ENCODE assay signal across 16 cellular contexts in genomic region chr9:81819859-81820546, GRCh38.
DNase-seq lines count a peak whose midpoint lies in the region; ATAC-seq and TF ChIP-seq lines count a peak whose summit lies in the region.
"Had no signal": no experiment of that assay in that cellular context is flagged by ENCODE, and none has a peak within 500 bp of the region (broad histone marks: within the 10 kb centered on the region; RNA-seq: fewer than 3 reads in every experiment).

No MANE protein-coding gene starts in this region.

- H3K4me2 ChIP-seq in GM23338 = peak overlapping the region; percentile 64

- peaks cover 5% of the 10 kb centered on the region for H3K27me3 Mint-ChIP-seq in GM23338 (ENCODE audit: insufficient read depth, low read depth, poor library complexity)
- H3K27me3 Mint-ChIP-seq: activated CD4-positive, alpha-beta T cell treated with anti-CD3 and anti-CD28 coated beads, Interleukin-2, amount 10 ng/mL, durations not matched to agents 24 days and 14 days; CD4-positive, CD25-positive, alpha-beta regulatory T cell; stimulated activated naive CD8-positive, alpha-beta T cell treated with anti-CD3 and anti-CD28 coated beads, Interleukin-15, Interleukin-2, amounts not matched to agents 100 ng/mL and 50 ng/mL, for 24 hours had no signal

- no peaks in the 10 kb centered on the region for H3F3A ChIP-seq in GM23338 (replicated peaks; ENCODE audit: low read depth)

- H3K9me2 ChIP-seq in GM23338 (ENCODE audit: insufficient read depth) = 0 out of 2 replicates have a peak, but pooled peaks cover 5% of the 10 kb centered on the region

- in situ Hi-C loops in GM13977 (cut with MboI; ENCODE audit: low pct_unique_long_range_greater_than_20kb, low sequenced_read_pairs, unreplicated experiment) = no loop called here

- H3K4me3 ChIP-seq in GM23338 = peak overlapping the region; percentile 33; the same call in 1 of the 2 replicates
- H3K4me3 ChIP-seq in liver (ENCODE audit: low read depth in 1 of 3, low read length in 3 of 3) = no peak overlapping the region
- no peak overlapping the region for H3K4me3 ChIP-seq in stomach

- TF ChIP-seq EP300 in stomach (IDR thresholded peaks at IDR 0.05) = no peak

- H3K4me3 Mint-ChIP-seq in GM23338 = peak overlapping the region; percentile 22; the same call in 2 of the 3 replicates
- H3K4me3 Mint-ChIP-seq: activated CD4-positive, alpha-beta T cell treated with anti-CD3 and anti-CD28 coated beads, Interleukin-2, amount 10 ng/mL, durations not matched to agents 24 days and 14 days; activated T-cell treated with anti-CD3 and anti-CD28 coated beads, Interleukin-2, amount 50 U/mL, for 72 hours; CD4-positive, CD25-positive, alpha-beta regulatory T cell; stimulated activated naive CD8-positive, alpha-beta T cell treated with anti-CD3 and anti-CD28 coated beads, Interleukin-15, Interleukin-2, amounts not matched to agents 100 ng/mL and 50 ng/mL, for 24 hours had no signal

- H3K27me3 ChIP-seq in GM23338 (ENCODE audit: insufficient read depth) (no peaks in the 10 kb centered on the region), liver (ENCODE audit: control insufficient read depth in 4 of 4, insufficient read depth in 4 of 4, low read length in 3 of 4) (no peaks in the 10 kb centered on the region), stomach (no peaks in the 10 kb centered on the region)

- intact Hi-C loops in stomach (cut with DNase I; ENCODE audit: low total_unique reads) = no loop called here

- H3K9ac ChIP-seq in liver (ENCODE audit: low read depth in 1 of 2, low read length in 2 of 2) = peak overlapping the region in 1 of 2 donors; percentile 36

- no peak for TF ChIP-seq POLR2A in stomach (IDR thresholded peaks at IDR 0.05)

- H3K36me3 ChIP-seq in GM23338 (ENCODE audit: insufficient read depth) (no peaks in the 10 kb centered on the region), liver (ENCODE audit: control insufficient read depth in 4 of 4, insufficient read depth in 3 of 4, low read depth in 1 of 4, low read length in 3 of 4) (no peaks in the 10 kb centered on the region), stomach (no peaks in the 10 kb centered on the region)

- peak overlapping the region; percentile 54; the same call in 1 of the 2 replicates for H3K27ac Mint-ChIP-seq in GM23338
- H3K27ac Mint-ChIP-seq: activated CD4-positive, alpha-beta T cell treated with anti-CD3 and anti-CD28 coated beads, Interleukin-2, amount 10 ng/mL, durations not matched to agents 24 days and 14 days; activated T-cell treated with anti-CD3 and anti-CD28 coated beads, Interleukin-2, amount 50 U/mL, for 72 hours; CD4-positive, CD25-positive, alpha-beta regulatory T cell; stimulated activated naive CD8-positive, alpha-beta T cell treated with anti-CD3 and anti-CD28 coated beads, Interleukin-15, Interleukin-2, amounts not matched to agents 100 ng/mL and 50 ng/mL, for 24 hours had no signal

- 26% methylated on average over 8 of the region's 8 CpGs for WGBS in liver
- 34 to 51% (median 40%) methylated on average over 8 of the region's 8 CpGs for WGBS in stomach, 5 donors

- H3K79me2 ChIP-seq in GM23338 (replicated peaks; ENCODE audit: insufficient read depth) = no peaks in the 10 kb centered on the region

- H3K4me1 Mint-ChIP-seq in GM23338 = peaks cover 47% of the 10 kb centered on the region

- TF ChIP-seq RAD21 in liver (IDR thresholded peaks at IDR 0.05) = peak; percentile 29 to 34

- H2AFZ ChIP-seq in GM23338 = peak overlapping the region; percentile 84

- H3K27ac ChIP-seq in GM23338 (ENCODE audit: low read depth) = peak overlapping the region; percentile 47; the same call in 1 of the 2 replicates
- peak overlapping the region; percentile 61 to 67 for H3K27ac ChIP-seq in liver (ENCODE audit: low read depth in 1 of 2, low read length in 2 of 2)
- peak overlapping the region in 3 of 5 donors; percentile 48 to 70 (median 59) for H3K27ac ChIP-seq in stomach

- no peaks in the 10 kb centered on the region for H3K36me3 Mint-ChIP-seq in GM23338 (ENCODE audit: low read depth)
- H3K36me3 Mint-ChIP-seq: CD4-positive, CD25-positive, alpha-beta regulatory T cell had no signal

- H3K9me3 Mint-ChIP-seq in GM23338 = no peaks in the 10 kb centered on the region
- H3K9me3 Mint-ChIP-seq: activated CD4-positive, alpha-beta T cell treated with anti-CD3 and anti-CD28 coated beads, Interleukin-2, amount 10 ng/mL, durations not matched to agents 24 days and 14 days; stimulated activated naive CD8-positive, alpha-beta T cell treated with anti-CD3 and anti-CD28 coated beads, Interleukin-15, Interleukin-2, amounts not matched to agents 100 ng/mL and 50 ng/mL, for 24 hours had no signal

- H4K20me1 ChIP-seq in GM23338 (replicated peaks; ENCODE audit: insufficient read depth) = no peaks in the 10 kb centered on the region

- H3K9me3 ChIP-seq in liver (ENCODE audit: control insufficient read depth in 4 of 4, low read length in 3 of 4) (no peaks in the 10 kb centered on the region), stomach (no peaks in the 10 kb centered on the region)

- peaks cover 48% of the 10 kb centered on the region for H3K4me1 ChIP-seq in GM23338 (ENCODE audit: insufficient read depth)
- H3K4me1 ChIP-seq in liver (ENCODE audit: control insufficient read depth in 4 of 4, insufficient read depth in 4 of 4, low read length in 3 of 4) = peaks cover 3 to 30% (median 23%) of the 10 kb centered on the region in 4 donors
- H3K4me1 ChIP-seq in stomach = peaks cover 9 to 27% (median 24%) of the 10 kb centered on the region in 4 donors

- DNase-seq in GM23338 (ENCODE audit: low spot score) = peak; percentile 43
- peak; percentile 62 for DNase-seq in dedifferentiated amniotic fluid mesenchymal stem cell (ENCODE audit: extremely low spot score)
- DNase-seq in stomach = no peak
- no peak for DNase-seq in NCI-H1417 treated with DMSO at 0.1 percent for 48 hours (lab: John Stamatoyannopoulos, UW)
- no peak for DNase-seq in GM13977 (ENCODE audit: low spot score)
- DNase-seq in SW 1271 (lab: John Stamatoyannopoulos, UW) = no peak
- DNase-seq in SHP77 (lab: John Stamatoyannopoulos, UW) = no peak
- DNase-seq: activated CD4-positive, alpha-beta T cell treated with anti-CD3 and anti-CD28 coated beads, Interleukin-2, amount 10 ng/mL, durations not matched to agents 24 days and 14 days; activated T-cell treated with anti-CD3 and anti-CD28 coated beads, Interleukin-2, amount 50 U/mL, for 72 hours; CD4-positive, CD25-positive, alpha-beta regulatory T cell; hippocampal formation; KG1; NCI-H2029 treated with DMSO at 0.1 percent for 48 hours; stimulated activated CD4-positive, alpha-beta T cell treated with anti-CD3 and anti-CD28 coated beads, Interleukin-4, amount 100 ng/mL, for 4 hours had no signal

- ATAC-seq in GM23338 = peak; percentile 84
- ATAC-seq: activated T-cell treated with anti-CD3 and anti-CD28 coated beads, Interleukin-2, amount 50 U/mL, for 72 hours had no signal

- TF ChIP-seq CTCF in GM23338 (conservative IDR thresholded peaks at IDR 0.05; ENCODE audit: low read depth in 2 of 2) (no peak), liver (IDR thresholded peaks at IDR 0.05; ENCODE audit: low read depth, low read length, missing input control) (no peak), stomach (IDR thresholded peaks at IDR 0.05) (no peak), GM13977 (IDR thresholded peaks at IDR 0.05; ENCODE audit: extremely low read depth, insufficient read depth, missing control alignments) (no peak)

TF ChIP-seq in liver, 16 proteins besides CTCF, POLR2A, EP300 and RAD21 (continues in another document):
- TF ChIP-seq NR2F2 (IDR thresholded peaks at IDR 0.05) (peak; percentile 96), GABPA (IDR thresholded peaks at IDR 0.05 in 1 of 2, conservative IDR thresholded peaks at IDR 0.05 in 1 of 2) (no peak), RXRA (IDR thresholded peaks at IDR 0.05) (peak; percentile 56 to 92), ZBTB33 (IDR thresholded peaks at IDR 0.05) (peak; percentile 55), YY1 (IDR thresholded peaks at IDR 0.05) (peak; percentile 63), JUND (IDR thresholded peaks at IDR 0.05) (peak; percentile 54 to 88), FOXA2 (IDR thresholded peaks at IDR 0.05) (peak; percentile 72)
- TF ChIP-seq, protein P1, sequence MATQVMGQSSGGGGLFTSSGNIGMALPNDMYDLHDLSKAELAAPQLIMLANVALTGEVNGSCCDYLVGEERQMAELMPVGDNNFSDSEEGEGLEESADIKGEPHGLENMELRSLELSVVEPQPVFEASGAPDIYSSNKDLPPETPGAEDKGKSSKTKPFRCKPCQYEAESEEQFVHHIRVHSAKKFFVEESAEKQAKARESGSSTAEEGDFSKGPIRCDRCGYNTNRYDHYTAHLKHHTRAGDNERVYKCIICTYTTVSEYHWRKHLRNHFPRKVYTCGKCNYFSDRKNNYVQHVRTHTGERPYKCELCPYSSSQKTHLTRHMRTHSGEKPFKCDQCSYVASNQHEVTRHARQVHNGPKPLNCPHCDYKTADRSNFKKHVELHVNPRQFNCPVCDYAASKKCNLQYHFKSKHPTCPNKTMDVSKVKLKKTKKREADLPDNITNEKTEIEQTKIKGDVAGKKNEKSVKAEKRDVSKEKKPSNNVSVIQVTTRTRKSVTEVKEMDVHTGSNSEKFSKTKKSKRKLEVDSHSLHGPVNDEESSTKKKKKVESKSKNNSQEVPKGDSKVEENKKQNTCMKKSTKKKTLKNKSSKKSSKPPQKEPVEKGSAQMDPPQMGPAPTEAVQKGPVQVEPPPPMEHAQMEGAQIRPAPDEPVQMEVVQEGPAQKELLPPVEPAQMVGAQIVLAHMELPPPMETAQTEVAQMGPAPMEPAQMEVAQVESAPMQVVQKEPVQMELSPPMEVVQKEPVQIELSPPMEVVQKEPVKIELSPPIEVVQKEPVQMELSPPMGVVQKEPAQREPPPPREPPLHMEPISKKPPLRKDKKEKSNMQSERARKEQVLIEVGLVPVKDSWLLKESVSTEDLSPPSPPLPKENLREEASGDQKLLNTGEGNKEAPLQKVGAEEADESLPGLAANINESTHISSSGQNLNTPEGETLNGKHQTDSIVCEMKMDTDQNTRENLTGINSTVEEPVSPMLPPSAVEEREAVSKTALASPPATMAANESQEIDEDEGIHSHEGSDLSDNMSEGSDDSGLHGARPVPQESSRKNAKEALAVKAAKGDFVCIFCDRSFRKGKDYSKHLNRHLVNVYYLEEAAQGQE (IDR thresholded peaks at IDR 0.05) = peak; percentile 49

Comparison
In these comparisons a context has a peak if more than half of its experiments do, and no peak if none do; other contexts are left out.
1. DNase-seq: peak in GM23338 (single experiment) and dedifferentiated amniotic fluid mesenchymal stem cell (single experiment); none in stomach (single experiment), NCI-H1417 treated with DMSO at 0.1 percent for 48 hours (single experiment), GM13977 (single experiment), SW 1271 (0 of 2) and SHP77 (0 of 2).
2. Peak in every context shown above with its lines, with median percentiles within 50 percentile points of each other: H3K27ac ChIP-seq.